Comparison of ENCODE assay signal across 1 cellular context in genomic region chr9:121325387-121325786, GRCh38.
TF ChIP-seq lines count a peak whose summit lies in the region.

No MANE protein-coding gene starts in this region.

TF ChIP-seq in A549, 52 proteins besides CTCF, POLR2A, EP300 and RAD21 (continued from another document):
- TF ChIP-seq REST (IDR thresholded peaks at IDR 0.05) (no peak), HOXA7 (CRISPR knock-in tag; IDR thresholded peaks at IDR 0.05) (no peak), RCOR1 (IDR thresholded peaks at IDR 0.05; ENCODE audit: low read depth, low read length) (no peak), SMC3 (IDR thresholded peaks at IDR 0.05) (no peak), NPAS2 (CRISPR knock-in tag; IDR thresholded peaks at IDR 0.05; ENCODE audit: borderline replicate concordance) (no peak)
